ENCODE assay signal across 10 cellular contexts in genomic region chr12:86712425-86712843, GRCh38.
DNase-seq lines count a peak whose midpoint lies in the region; ATAC-seq and TF ChIP-seq lines count a peak whose summit lies in the region.
"Had no signal": no experiment of that assay in that cellular context is flagged by ENCODE, and none has a peak within 500 bp of the region (broad histone marks: within the 10 kb centered on the region; RNA-seq: fewer than 3 reads in every experiment).

No MANE protein-coding gene starts in this region.

- no peaks in the 10 kb centered on the region for H3K4me1 Mint-ChIP-seq in stimulated activated naive CD8-positive, alpha-beta T cell treated with anti-CD3 and anti-CD28 coated beads, Interleukin-15, amount 100 ng/mL, for 72 hours
- H3K4me1 Mint-ChIP-seq: naive B cell had no signal

- TF ChIP-seq CTCF in AG09319 (IDR thresholded peaks at IDR 0.05; ENCODE audit: low read depth, low read length) = no peak

- no peak overlapping the region for H3K4me3 Mint-ChIP-seq in stimulated activated naive CD8-positive, alpha-beta T cell treated with anti-CD3 and anti-CD28 coated beads, Interleukin-15, amount 100 ng/mL, for 72 hours
- H3K4me3 Mint-ChIP-seq: naive B cell had no signal

- DNase-seq in AG09319 (ENCODE audit: extremely low read depth, low read depth) = peak; percentile 85
- peak; percentile 71 for DNase-seq in HPDE6-E6E7 (ENCODE audit: extremely low spot score)
- peak; percentile 99 for DNase-seq in amniotic epithelial cell (ENCODE audit: low read depth)
- peak; percentile 99 for DNase-seq in iris pigment epithelial cell (ENCODE audit: low read depth)
- no peak for DNase-seq in GM19238 (ENCODE audit: insufficient read length, low spot score)
- DNase-seq in stimulated activated CD4-positive, alpha-beta T cell treated with anti-CD3 and anti-CD28 coated beads, Interleukin-2, amount 100 ng/mL, for 24 hours = no peak
- DNase-seq in stimulated activated naive CD8-positive, alpha-beta T cell treated with anti-CD3 and anti-CD28 coated beads, Interleukin-15, amount 100 ng/mL, for 72 hours = no peak
- DNase-seq: naive B cell, NCI-H1105 had no signal

- H3K9me3 Mint-ChIP-seq in stimulated activated naive CD8-positive, alpha-beta T cell treated with anti-CD3 and anti-CD28 coated beads, Interleukin-15, amount 100 ng/mL, for 72 hours = peaks cover 6% of the 10 kb centered on the region in 2 donors

- ATAC-seq in HG03025 (IDR thresholded peaks at IDR 0.05; ENCODE audit: low FRiP score, unreplicated experiment) = no peak
- ATAC-seq in stimulated activated naive CD8-positive, alpha-beta T cell treated with anti-CD3 and anti-CD28 coated beads, Interleukin-15, amount 100 ng/mL, for 72 hours = no peak

- no peaks in the 10 kb centered on the region for H3K27me3 Mint-ChIP-seq in stimulated activated naive CD8-positive, alpha-beta T cell treated with anti-CD3 and anti-CD28 coated beads, Interleukin-15, amount 100 ng/mL, for 72 hours
- H3K27me3 Mint-ChIP-seq: naive B cell had no signal

- H3K27ac Mint-ChIP-seq in stimulated activated naive CD8-positive, alpha-beta T cell treated with anti-CD3 and anti-CD28 coated beads, Interleukin-15, amount 100 ng/mL, for 72 hours = no peak overlapping the region
- H3K27ac Mint-ChIP-seq: naive B cell had no signal

Comparison
In these comparisons a context has a peak if more than half of its experiments do, and no peak if none do; other contexts are left out.
1. DNase-seq: peak in AG09319 (single experiment), HPDE6-E6E7 (single experiment), amniotic epithelial cell (single experiment) and iris pigment epithelial cell (single experiment); none in GM19238 (single experiment), stimulated activated CD4-positive, alpha-beta T cell treated with anti-CD3 and anti-CD28 coated beads, Interleukin-2, amount 100 ng/mL, for 24 hours (0 of 2) and stimulated activated naive CD8-positive, alpha-beta T cell treated with anti-CD3 and anti-CD28 coated beads, Interleukin-15, amount 100 ng/mL, for 72 hours (0 of 2).